20 cellular contexts compared by ENCODE assay signal in the genomic region with DNA sequence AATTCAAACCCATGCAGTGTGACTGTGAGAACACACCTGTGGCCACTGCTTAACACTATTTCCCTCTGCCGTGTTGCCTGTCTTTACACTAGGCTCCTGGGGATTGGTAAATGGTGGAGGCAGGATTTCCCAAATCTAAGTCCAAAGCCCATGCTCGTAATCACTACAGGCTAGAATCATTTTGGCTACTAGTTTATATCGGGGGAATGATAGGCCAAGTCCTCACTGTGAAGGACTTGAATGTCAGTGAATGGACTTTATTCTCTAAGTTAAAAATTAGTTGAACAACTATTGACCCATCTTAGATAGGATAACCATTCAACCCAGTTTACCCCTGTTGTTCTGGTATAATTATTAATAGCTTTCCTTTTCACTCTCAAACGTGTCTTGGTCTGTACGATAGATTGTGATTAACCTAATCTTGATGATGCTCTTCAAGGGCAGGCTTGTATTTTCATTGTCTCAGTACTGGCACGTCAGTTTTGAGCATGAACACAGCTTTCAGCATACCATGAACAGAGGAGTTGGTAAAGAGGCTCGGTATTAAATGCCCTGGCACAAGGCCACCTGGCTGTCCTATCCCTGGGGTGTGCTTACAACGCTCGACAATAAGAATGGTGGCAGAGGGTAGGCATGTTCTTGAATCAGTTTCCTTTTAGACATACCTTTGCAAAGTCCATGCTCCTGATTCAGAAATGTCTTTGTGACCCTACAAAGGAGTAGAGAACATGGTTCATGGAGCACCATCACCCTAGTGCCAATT.
"Had no signal": no experiment of that assay in that cellular context is flagged by ENCODE, and none has a peak within 500 bp of the region (broad histone marks: within the 10 kb centered on the region; RNA-seq: fewer than 3 reads in every experiment).

No MANE protein-coding gene starts in this region.

- H3K4me1 ChIP-seq: esophagus muscularis mucosa, lower lobe of right lung, neural progenitor cell had no signal

- H3K36me3 ChIP-seq: esophagus muscularis mucosa, lower lobe of right lung, neural progenitor cell, ovary, stomach, thoracic aorta, transverse colon had no signal

- DNase-seq: effector memory CD8-positive, alpha-beta T cell; kidney glomerular epithelial cell; lower lobe of right lung; nucleus accumbens; ovary; retina; stimulated activated CD4-positive, alpha-beta T cell treated with anti-CD3 and anti-CD28 coated beads, Interleukin-12 subunit alpha, Interleukin-12 subunit beta, amount 100 ng/mL, for 4 hours; stimulated activated naive CD4-positive, alpha-beta T cell; stomach; transverse colon had no signal

- H3K36me3 Mint-ChIP-seq: mesothelial cell of epicardium; natural killer cell treated with Interleukin-12 subunit alpha and Interleukin-12 subunit beta and Interleukin-15 and Interleukin-18, amount 100 ng/mL, for 72 hours; neural progenitor cell had no signal

- H3K4me1 Mint-ChIP-seq: memory B cell, mesothelial cell of epicardium had no signal

- H3K27ac Mint-ChIP-seq: dendritic cell treated with granulocyte-macrophage colony-stimulating factor and Interleukin-4, amounts not matched to agents 40 ng/mL and 50 ng/mL, for 4 days; effector memory CD8-positive, alpha-beta T cell; memory B cell; mesothelial cell of epicardium; natural killer cell treated with Interleukin-12 subunit alpha and Interleukin-12 subunit beta and Interleukin-15 and Interleukin-18, amount 100 ng/mL, for 72 hours; neural progenitor cell had no signal

- H3K27ac ChIP-seq: epithelial cell of prostate, esophagus muscularis mucosa, lower lobe of right lung, neural progenitor cell, ovary, skin epidermis, stomach, thoracic aorta had no signal

- H3K27me3 ChIP-seq: esophagus muscularis mucosa, neural progenitor cell, ovary, stomach, transverse colon had no signal

- H3K9me3 Mint-ChIP-seq: central memory CD8-positive, alpha-beta T cell; effector memory CD8-positive, alpha-beta T cell; memory B cell; mesothelial cell of epicardium; neural progenitor cell had no signal

- H3K9ac ChIP-seq: neural progenitor cell had no signal

- H3K27me3 Mint-ChIP-seq: dendritic cell treated with granulocyte-macrophage colony-stimulating factor and Interleukin-4, amounts not matched to agents 40 ng/mL and 50 ng/mL, for 4 days; memory B cell had no signal

- H3K4me3 Mint-ChIP-seq: central memory CD8-positive, alpha-beta T cell; dendritic cell treated with granulocyte-macrophage colony-stimulating factor and Interleukin-4, amounts not matched to agents 40 ng/mL and 50 ng/mL, for 4 days; effector memory CD8-positive, alpha-beta T cell; memory B cell; mesothelial cell of epicardium; natural killer cell treated with Interleukin-12 subunit alpha and Interleukin-12 subunit beta and Interleukin-15 and Interleukin-18, amount 100 ng/mL, for 72 hours; neural progenitor cell had no signal

- H3K4me3 ChIP-seq: esophagus muscularis mucosa, lower lobe of right lung, neural progenitor cell, ovary, skin epidermis, stomach, thoracic aorta, transverse colon had no signal

- H3K9me3 ChIP-seq: esophagus muscularis mucosa, lower lobe of right lung, ovary, stomach, thoracic aorta, transverse colon had no signal
